In genomic region chr10:97307441-97307840, GRCh38 we compare ENCODE assay signal across 18 cellular contexts. TPM values are rescaled to one million over a fixed set of nuclear protein-coding genes. Genes with fewer than 3 reads are reported as not detected.
DNase-seq lines count a peak whose midpoint lies in the region; ATAC-seq and TF ChIP-seq lines count a peak whose summit lies in the region.
"Had no signal": no experiment of that assay in that cellular context is flagged by ENCODE, and none has a peak within 500 bp of the region (broad histone marks: within the 10 kb centered on the region; RNA-seq: fewer than 3 reads in every experiment).

No MANE protein-coding gene starts in this region.

- peaks cover 15 to 39% (median 26%) of the 10 kb centered on the region in 10 experiments for H3K4me1 ChIP-seq in BLaER1 treated with 17β-estradiol and CSF1 and Interleukin-3, amounts not matched to agents 10 nM and 100 nM
- peaks cover 9% of the 10 kb centered on the region for H3K4me1 ChIP-seq in psoas muscle
- H3K4me1 ChIP-seq: SJCRH30 had no signal

- H3K27ac ChIP-seq in BLaER1 treated with 17β-estradiol and CSF1 and Interleukin-3, amounts not matched to agents 10 nM and 100 nM = peak overlapping the region in 9 of 11 experiments; percentile 50 to 86 (median 74); a peak in 18 of 22 replicates
- peak overlapping the region; percentile 68 for H3K27ac ChIP-seq in psoas muscle
- H3K27ac ChIP-seq: KMS-11, SJCRH30 had no signal

- H3K9ac ChIP-seq in BLaER1 treated with 17β-estradiol and CSF1 and Interleukin-3, amounts not matched to agents 10 nM and 100 nM = peak overlapping the region in 7 of 11 experiments; percentile 21 to 64 (median 50); a peak in 7 of 22 replicates
- H3K9ac ChIP-seq: KMS-11 had no signal

- no peaks in the 10 kb centered on the region for H3K27me3 ChIP-seq in BLaER1 treated with 17β-estradiol and CSF1 and Interleukin-3, amounts not matched to agents 10 nM and 100 nM
- no peaks in the 10 kb centered on the region for H3K27me3 ChIP-seq in psoas muscle (ENCODE audit: insufficient read depth in 3 of 3, low read length in 2 of 3)

- intact Hi-C loops in psoas muscle (cut with DNase I) = no loop called here

- ATAC-seq in left lobe of liver (peak; percentile 27), psoas muscle (peak in 3 of 4 donors; percentile 3 to 42 (median 26)), esophagus mucosa (no peak)
- ATAC-seq: CD8-positive, alpha-beta T cell had no signal

- no peaks in the 10 kb centered on the region for H4K20me1 ChIP-seq in BLaER1 treated with 17β-estradiol and CSF1 and Interleukin-3, amounts not matched to agents 10 nM and 100 nM

- peaks cover 0 to 17% (median 0%) of the 10 kb centered on the region in 11 experiments; a peak in 5 of 22 replicates for H3K9me3 ChIP-seq in BLaER1 treated with 17β-estradiol and CSF1 and Interleukin-3, amounts not matched to agents 10 nM and 100 nM (replicated peaks in 1 of 11)
- no peaks in the 10 kb centered on the region for H3K9me3 ChIP-seq in psoas muscle
- H3K9me3 ChIP-seq: SJCRH30 had no signal

- TF ChIP-seq POLR2A in NB4 (IDR thresholded peaks at IDR 0.05; ENCODE audit: extremely low read depth, insufficient read length) = no peak

- DNase-seq in NB4 (ENCODE audit: low read depth) = peak; percentile 21
- no peak for DNase-seq in left lobe of liver (ENCODE audit: low spot score)
- DNase-seq in psoas muscle = no peak
- DNase-seq in NAMALWA (ENCODE audit: low spot score) = no peak
- no peak for DNase-seq in NCI-H1436 treated with DMSO at 0.1 percent for 48 hours (lab: John Stamatoyannopoulos, UW)
- DNase-seq in NCI-H1105 treated with DMSO at 0.1 percent for 48 hours (lab: John Stamatoyannopoulos, UW) = no peak
- DNase-seq: CD8-positive, alpha-beta T cell; GOT3; HFFc6; NCI-H1436; NCI-H2081 treated with DMSO at 0.1 percent for 48 hours; NCI-H524; RPMI8226; SJCRH30; SW 1271 had no signal

- H3K36me3 ChIP-seq in BLaER1 treated with 17β-estradiol and CSF1 and Interleukin-3, amounts not matched to agents 10 nM and 100 nM = no peaks in the 10 kb centered on the region
- no peaks in the 10 kb centered on the region for H3K36me3 ChIP-seq in psoas muscle (ENCODE audit: insufficient read depth in 1 of 2, low read depth in 1 of 2)
- H3K36me3 ChIP-seq: SJCRH30 had no signal

- H3K4me2 ChIP-seq in BLaER1 treated with 17β-estradiol and CSF1 and Interleukin-3, amounts not matched to agents 10 nM and 100 nM = peak overlapping the region; percentile 33 to 78 (median 47); a peak in 19 of 22 replicates
- H3K4me2 ChIP-seq: KMS-11 had no signal

- WGBS in psoas muscle, 3 donors = 31 to 70% (median 59%) methylated on average over 1 of the region's 1 CpG

- no peak overlapping the region for H3K4me3 ChIP-seq in BLaER1 treated with 17β-estradiol and CSF1 and Interleukin-3, amounts not matched to agents 10 nM and 100 nM
- H3K4me3 ChIP-seq in NB4 (ENCODE audit: low read depth, low read length) (no peak overlapping the region), psoas muscle (no peak overlapping the region)
- H3K4me3 ChIP-seq: SJCRH30 had no signal

- TF ChIP-seq CTCF in NB4 (IDR thresholded peaks at IDR 0.05; ENCODE audit: low read depth, low read length) (no peak), psoas muscle (IDR thresholded peaks at IDR 0.05) (no peak)

RNA-seq across cellular contexts. Expression of gene FRAT1, which starts 11.6 kb away (rescaled TPM):
- total RNA-seq in left lobe of liver (10.0 TPM), psoas muscle (1 to 10 TPM; 1.2 to 3.4 (median 2.7) TPM), esophagus mucosa (1.6 TPM)
- 1 to 10 TPM in 2 of 3 donors, under 1 TPM in 1; 0.61 to 3.9 (median 1.6) TPM for polyA plus RNA-seq in psoas muscle

RNA-seq across cellular contexts. Expression of gene ARHGAP19, which starts 15.0 kb away (rescaled TPM):
- total RNA-seq in left lobe of liver (4.1 TPM), psoas muscle (1 to 10 TPM; 1.2 to 3.9 (median 1.8) TPM), esophagus mucosa (10.1 TPM)
- 1 to 10 TPM in 1 of 3 donors, under 1 TPM in 2; 0.77 to 1.8 (median 0.94) TPM for polyA plus RNA-seq in psoas muscle

RNA-seq across cellular contexts. Expression of gene FRAT2, which starts 27.1 kb away (rescaled TPM):
- total RNA-seq in left lobe of liver = 10.3 TPM
- total RNA-seq in psoas muscle = 10 to 100 TPM in 1 of 4 donors, 1 to 10 TPM in 3; 5.3 to 11.1 (median 6.6) TPM
- polyA plus RNA-seq in psoas muscle = 10 to 100 TPM in 2 of 3 donors, 1 to 10 TPM in 1; 3.2 to 28.4 (median 12.4) TPM
- 8.4 TPM for total RNA-seq in esophagus mucosa
